ENCODE assay signal across 20 cellular contexts in genomic region chr2:230400041-230400440, GRCh38. TPM values are rescaled to one million over a fixed set of nuclear protein-coding genes. Genes with fewer than 3 reads are reported as not detected.
"Had no signal": no experiment of that assay in that cellular context is flagged by ENCODE, and none has a peak within 500 bp of the region (broad histone marks: within the 10 kb centered on the region; RNA-seq: fewer than 3 reads in every experiment).

No MANE protein-coding gene starts in this region.

- H3K27ac Mint-ChIP-seq: activated T-cell treated with anti-CD3 and anti-CD28 coated beads, Interleukin-2, amount 50 U/mL, for 72 hours had no signal

- H3K4me1 ChIP-seq: body of pancreas, right lobe of liver, stomach, suprapubic skin, tibial nerve had no signal

- DNase-seq: activated CD4-positive, alpha-beta memory T cell treated with anti-CD3 and anti-CD28 coated beads, Interleukin-2, amount 10 ng/mL, durations not matched to agents 7 days and 5 days; activated CD4-positive, alpha-beta T cell treated with anti-CD3 and anti-CD28 coated beads for 4 hours; activated effector memory CD4-positive, alpha-beta T cell treated with anti-CD3 and anti-CD28 coated beads, Interleukin-2, amount 50 U/mL, for 16 hours; activated T-cell treated with anti-CD3 and anti-CD28 coated beads, Interleukin-2, amount 50 U/mL, for 72 hours; anterior cingulate cortex; body of pancreas; foreskin fibroblast; heart right ventricle; islet precursor cell; left cardiac atrium; nucleus accumbens; right lobe of liver; stimulated activated CD4-positive, alpha-beta T cell treated with anti-CD3 and anti-CD28 coated beads, Interleukin-1b, Interleukin-23, amount 100 ng/mL, for 48 hours; stomach; T-helper 9 cell had no signal

- H3K4me3 ChIP-seq: body of pancreas, heart right ventricle, right lobe of liver, skin epidermis, stomach, suprapubic skin, tibial nerve had no signal

- H3K4me1 Mint-ChIP-seq: activated CD4-positive, alpha-beta memory T cell treated with anti-CD3 and anti-CD28 coated beads, Interleukin-2, amount 10 ng/mL, durations not matched to agents 7 days and 5 days had no signal

- H3K27me3 ChIP-seq: body of pancreas, heart right ventricle, right lobe of liver, stomach, suprapubic skin, tibial nerve had no signal

- H3K4me3 Mint-ChIP-seq: activated CD4-positive, alpha-beta memory T cell treated with anti-CD3 and anti-CD28 coated beads, Interleukin-2, amount 10 ng/mL, durations not matched to agents 7 days and 5 days; activated T-cell treated with anti-CD3 and anti-CD28 coated beads, Interleukin-2, amount 50 U/mL, for 72 hours; memory B cell had no signal

- H3K9me3 Mint-ChIP-seq: activated CD4-positive, alpha-beta memory T cell treated with anti-CD3 and anti-CD28 coated beads, Interleukin-2, amount 10 ng/mL, durations not matched to agents 7 days and 5 days; memory B cell had no signal

- H3K9me3 ChIP-seq: body of pancreas, right lobe of liver, suprapubic skin had no signal

- ATAC-seq: activated T-cell treated with anti-CD3 and anti-CD28 coated beads, Interleukin-2, amount 50 U/mL, for 72 hours; body of pancreas; heart right ventricle; left cardiac atrium had no signal

- H3K27me3 Mint-ChIP-seq: activated CD4-positive, alpha-beta memory T cell treated with anti-CD3 and anti-CD28 coated beads, Interleukin-2, amount 10 ng/mL, durations not matched to agents 7 days and 5 days; memory B cell had no signal

- H3K27ac ChIP-seq: body of pancreas, right lobe of liver, skin epidermis, stomach, suprapubic skin, tibial nerve had no signal

RNA-seq across cellular contexts. Expression of gene SP100, which starts 16.0 kb away (rescaled TPM):
- polyA plus RNA-seq: neural cell had no signal
